In genomic region chr11:125414121-125414520, GRCh38 we compare ENCODE assay signal across 28 cellular contexts.
"Had no signal": no experiment of that assay in that cellular context is flagged by ENCODE, and none has a peak within 500 bp of the region (broad histone marks: within the 10 kb centered on the region; RNA-seq: fewer than 3 reads in every experiment).

No MANE protein-coding gene starts in this region.

- H3K27ac ChIP-seq: body of pancreas, esophagus muscularis mucosa, foreskin keratinocyte, gastrocnemius medialis had no signal

- H3K9me3 ChIP-seq: body of pancreas, esophagus muscularis mucosa, gastrocnemius medialis had no signal

- H3K4me1 Mint-ChIP-seq: activated CD4-positive, alpha-beta T cell treated with anti-CD3 and anti-CD28 coated beads for 36 hours; activated CD4-positive, alpha-beta T cell treated with anti-CD3 and anti-CD28 coated beads, Interleukin-2, amount 10 ng/mL, durations not matched to agents 24 days and 14 days; activated CD8-positive, alpha-beta memory T cell treated with anti-CD3 and anti-CD28 coated beads, Interleukin-2, amount 10 ng/mL, durations not matched to agents 7 days and 5 days; activated naive CD4-positive, alpha-beta T cell treated with anti-CD3 and anti-CD28 coated beads, Interleukin-2, amount 10 ng/mL, durations not matched to agents 7 days and 5 days; activated T-helper 17 cell treated with anti-CD3 and anti-CD28 coated beads, Interleukin-2, amount 50 U/mL, for 72 hours had no signal

- H3K4me3 ChIP-seq: body of pancreas, esophagus muscularis mucosa, gastrocnemius medialis had no signal

- H3K9me3 Mint-ChIP-seq: activated CD4-positive, alpha-beta memory T cell treated with anti-CD3 and anti-CD28 coated beads for 36 hours; activated CD4-positive, alpha-beta T cell treated with anti-CD3 and anti-CD28 coated beads, Interleukin-2, amount 10 ng/mL, durations not matched to agents 24 days and 14 days; activated naive CD4-positive, alpha-beta T cell treated with anti-CD3 and anti-CD28 coated beads, Interleukin-2, amount 10 ng/mL, durations not matched to agents 7 days and 5 days; activated T-helper 17 cell treated with anti-CD3 and anti-CD28 coated beads, Interleukin-2, amount 50 U/mL, for 72 hours; effector memory CD8-positive, alpha-beta T cell had no signal

- H3K36me3 Mint-ChIP-seq: activated CD4-positive, alpha-beta memory T cell treated with anti-CD3 and anti-CD28 coated beads for 36 hours; activated CD8-positive, alpha-beta memory T cell treated with anti-CD3 and anti-CD28 coated beads, Interleukin-2, amount 10 ng/mL, durations not matched to agents 7 days and 5 days; activated naive CD4-positive, alpha-beta T cell treated with anti-CD3 and anti-CD28 coated beads, Interleukin-2, amount 10 ng/mL, durations not matched to agents 7 days and 5 days; activated naive CD8-positive, alpha-beta T cell had no signal

- H3K4me1 ChIP-seq: body of pancreas had no signal

- DNase-seq: activated CD4-positive, alpha-beta memory T cell treated with anti-CD3 and anti-CD28 coated beads for 36 hours; activated CD4-positive, alpha-beta T cell treated with anti-CD3 and anti-CD28 coated beads for 36 hours; activated CD4-positive, alpha-beta T cell treated with anti-CD3 and anti-CD28 coated beads, Interleukin-2, amount 10 ng/mL, durations not matched to agents 24 days and 14 days; activated CD4-positive, CD25-positive, alpha-beta regulatory T cell; activated CD4-positive, CD25-positive, alpha-beta regulatory T cell treated with anti-CD3 and anti-CD28 coated beads, Interleukin-2, amount 50 U/mL, for 72 hours; activated CD8-positive, alpha-beta memory T cell treated with anti-CD3 and anti-CD28 coated beads, Interleukin-2, amount 10 ng/mL, durations not matched to agents 7 days and 5 days; activated CD8-positive, alpha-beta memory T cell treated with anti-CD3 and anti-CD28 coated beads, Interleukin-2, amount 50 U/mL, for 4 hours; activated CD8-positive, alpha-beta T cell treated with anti-CD3 and anti-CD28 coated beads, Interleukin-2, amount 10 ng/mL, durations not matched to agents 7 days and 5 days; activated gamma-delta T cell; activated naive CD4-positive, alpha-beta T cell; activated naive CD4-positive, alpha-beta T cell treated with anti-CD3 and anti-CD28 coated beads, Interleukin-2, amount 10 ng/mL, durations not matched to agents 7 days and 5 days; activated T-cell treated with anti-CD3 and anti-CD28 coated beads, Interleukin-2, amount 50 U/mL, for 1 hour; amniotic stem cell; anterior cingulate cortex; body of pancreas; caudate nucleus; cortex of kidney; dermis blood vessel endothelial cell; effector CD4-positive, alpha-beta T cell; effector memory CD8-positive, alpha-beta T cell; erythroblast; foreskin keratinocyte; gastrocnemius medialis; glutamatergic neuron; T-helper 2 cell had no signal

- ATAC-seq: activated CD4-positive, alpha-beta T cell treated with anti-CD3 and anti-CD28 coated beads for 36 hours; activated CD8-positive, alpha-beta memory T cell treated with anti-CD3 and anti-CD28 coated beads, Interleukin-2, amount 10 ng/mL, durations not matched to agents 7 days and 5 days; activated CD8-positive, alpha-beta T cell treated with anti-CD3 and anti-CD28 coated beads, Interleukin-2, amount 10 ng/mL, durations not matched to agents 7 days and 5 days; activated T-helper 17 cell treated with anti-CD3 and anti-CD28 coated beads, Interleukin-2, amount 50 U/mL, for 72 hours; body of pancreas; effector memory CD8-positive, alpha-beta T cell; foreskin keratinocyte; gastrocnemius medialis had no signal

- H3K36me3 ChIP-seq: gastrocnemius medialis had no signal

- H3K27me3 ChIP-seq: body of pancreas, esophagus muscularis mucosa, gastrocnemius medialis had no signal

- H3K4me3 Mint-ChIP-seq: activated CD4-positive, alpha-beta memory T cell treated with anti-CD3 and anti-CD28 coated beads for 36 hours; activated CD4-positive, alpha-beta T cell treated with anti-CD3 and anti-CD28 coated beads for 36 hours; activated CD4-positive, alpha-beta T cell treated with anti-CD3 and anti-CD28 coated beads, Interleukin-2, amount 10 ng/mL, durations not matched to agents 24 days and 14 days; activated CD8-positive, alpha-beta memory T cell treated with anti-CD3 and anti-CD28 coated beads, Interleukin-2, amount 10 ng/mL, durations not matched to agents 7 days and 5 days; activated CD8-positive, alpha-beta T cell treated with anti-CD3 and anti-CD28 coated beads, Interleukin-2, amount 10 ng/mL, durations not matched to agents 7 days and 5 days; activated naive CD4-positive, alpha-beta T cell treated with anti-CD3 and anti-CD28 coated beads, Interleukin-2, amount 10 ng/mL, durations not matched to agents 7 days and 5 days; activated naive CD8-positive, alpha-beta T cell; activated T-helper 17 cell treated with anti-CD3 and anti-CD28 coated beads, Interleukin-2, amount 50 U/mL, for 72 hours; effector memory CD8-positive, alpha-beta T cell had no signal

- H3K27ac Mint-ChIP-seq: activated CD4-positive, alpha-beta memory T cell treated with anti-CD3 and anti-CD28 coated beads for 36 hours; activated CD4-positive, alpha-beta T cell treated with anti-CD3 and anti-CD28 coated beads for 36 hours; activated CD4-positive, alpha-beta T cell treated with anti-CD3 and anti-CD28 coated beads, Interleukin-2, amount 10 ng/mL, durations not matched to agents 24 days and 14 days; activated CD8-positive, alpha-beta memory T cell treated with anti-CD3 and anti-CD28 coated beads, Interleukin-2, amount 10 ng/mL, durations not matched to agents 7 days and 5 days; activated CD8-positive, alpha-beta T cell treated with anti-CD3 and anti-CD28 coated beads, Interleukin-2, amount 10 ng/mL, durations not matched to agents 7 days and 5 days; activated naive CD4-positive, alpha-beta T cell treated with anti-CD3 and anti-CD28 coated beads, Interleukin-2, amount 10 ng/mL, durations not matched to agents 7 days and 5 days; activated naive CD8-positive, alpha-beta T cell; activated T-helper 17 cell treated with anti-CD3 and anti-CD28 coated beads, Interleukin-2, amount 50 U/mL, for 72 hours; effector memory CD8-positive, alpha-beta T cell had no signal
